Comparison of ENCODE assay signal across 1 cellular context in the genomic region with DNA sequence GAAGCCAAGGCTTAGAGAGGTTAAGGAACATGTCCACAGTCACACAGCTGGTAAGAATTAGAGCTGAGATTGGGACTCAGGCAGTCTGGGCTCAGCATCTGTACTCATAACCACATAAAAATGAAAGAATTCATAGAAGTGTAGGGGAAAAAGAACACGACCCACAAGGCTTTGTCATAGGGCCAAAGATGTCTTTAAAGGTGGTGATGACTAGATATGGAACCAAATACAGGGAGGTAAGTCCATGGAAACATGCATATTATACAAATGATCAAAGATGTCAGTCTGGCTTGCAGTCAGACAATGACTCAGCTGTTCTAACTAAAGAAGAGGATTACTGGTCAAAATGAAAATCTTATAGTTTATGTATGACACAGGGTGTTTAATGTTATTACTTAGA.
TF ChIP-seq lines count a peak whose summit lies in the region.

No MANE protein-coding gene starts in this region.

TF ChIP-seq in IMR-90, 13 proteins besides CTCF, POLR2A, EP300 and RAD21:
- TF ChIP-seq NFE2L2 (IDR thresholded peaks at IDR 0.05; ENCODE audit: low read depth, low read length) (peak; percentile 98), ELK1 (IDR thresholded peaks at IDR 0.05; ENCODE audit: borderline replicate concordance, low read depth, low read length) (no peak), BHLHE40 (IDR thresholded peaks at IDR 0.05; ENCODE audit: low read depth, low read length) (no peak), MAFK (IDR thresholded peaks at IDR 0.05; ENCODE audit: low read depth, low read length) (peak; percentile 80)
